In the genomic region with DNA sequence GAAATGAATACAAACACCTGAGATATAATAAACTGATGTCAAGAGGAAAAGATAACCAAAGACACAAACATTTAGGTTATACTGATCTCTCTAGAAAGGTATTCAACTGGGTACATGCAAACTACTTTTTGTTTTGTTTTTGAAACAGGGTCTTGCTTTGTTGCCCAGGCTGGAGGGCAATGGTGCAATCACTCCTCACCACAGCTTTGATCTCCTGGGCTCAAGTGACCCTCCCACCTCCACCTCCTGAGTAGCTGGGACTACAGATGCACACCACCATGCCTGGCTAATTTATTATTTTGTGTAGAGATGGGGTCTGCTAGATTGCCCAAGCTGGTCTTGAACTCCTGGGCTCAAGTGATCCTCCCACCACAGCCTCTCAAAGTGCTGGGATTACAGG, we compare ENCODE assay signal across 38 cellular contexts. TPM values are rescaled to one million over a fixed set of nuclear protein-coding genes. Genes with fewer than 3 reads are reported as not detected.
"Had no signal": no experiment of that assay in that cellular context is flagged by ENCODE, and none has a peak within 500 bp of the region (broad histone marks: within the 10 kb centered on the region; RNA-seq: fewer than 3 reads in every experiment).

No MANE protein-coding gene starts in this region.

- DNase-seq: Karpas-422, Kasumi-1, MG63, MM.1S, MV-4-11, NCI-H1048, NCI-H1092, NCI-H1092 treated with DMSO at 0.1 percent for 48 hours, NCI-H1105, NCI-H1105 treated with DMSO at 0.1 percent for 48 hours, NCI-H1417, NCI-H1417 treated with DMSO at 0.1 percent for 48 hours, NCI-H1436, NCI-H1436 treated with DMSO at 0.1 percent for 48 hours, NCI-H146, NCI-H1694, NCI-H1694 treated with DMSO at 0.1 percent for 48 hours, NCI-H187, NCI-H187 treated with DMSO at 0.1 percent for 48 hours, NCI-H1930, NCI-H2029, NCI-H2029 treated with DMSO at 0.1 percent for 48 hours, NCI-H2081, NCI-H2081 treated with DMSO at 0.1 percent for 48 hours, NCI-H2107, NCI-H2171, NCI-H2171 treated with DMSO at 0.1 percent for 48 hours, NCI-H2227 treated with DMSO at 0.1 percent for 48 hours, NCI-H226, NCI-H345, NCI-H446, NCI-H446 treated with DMSO at 0.1 percent for 48 hours, NCI-H510A, NCI-H510A treated with DMSO at 0.1 percent for 48 hours had no signal

- H3K9ac ChIP-seq: KMS-11 had no signal

- H3K4me2 ChIP-seq: KMS-11 had no signal

- H3K27ac ChIP-seq: KMS-11 had no signal

- H3K9me3 ChIP-seq: MG63 had no signal

- H3K36me3 ChIP-seq: MG63 had no signal

- H3K4me3 ChIP-seq: MG63 had no signal

RNA-seq across cellular contexts. Expression of a gene that starts 38.1 kb away (rescaled TPM):
- total RNA-seq: LHCN-M2, MCF 10A, NCI-H460 had no signal
